In the genomic region with DNA sequence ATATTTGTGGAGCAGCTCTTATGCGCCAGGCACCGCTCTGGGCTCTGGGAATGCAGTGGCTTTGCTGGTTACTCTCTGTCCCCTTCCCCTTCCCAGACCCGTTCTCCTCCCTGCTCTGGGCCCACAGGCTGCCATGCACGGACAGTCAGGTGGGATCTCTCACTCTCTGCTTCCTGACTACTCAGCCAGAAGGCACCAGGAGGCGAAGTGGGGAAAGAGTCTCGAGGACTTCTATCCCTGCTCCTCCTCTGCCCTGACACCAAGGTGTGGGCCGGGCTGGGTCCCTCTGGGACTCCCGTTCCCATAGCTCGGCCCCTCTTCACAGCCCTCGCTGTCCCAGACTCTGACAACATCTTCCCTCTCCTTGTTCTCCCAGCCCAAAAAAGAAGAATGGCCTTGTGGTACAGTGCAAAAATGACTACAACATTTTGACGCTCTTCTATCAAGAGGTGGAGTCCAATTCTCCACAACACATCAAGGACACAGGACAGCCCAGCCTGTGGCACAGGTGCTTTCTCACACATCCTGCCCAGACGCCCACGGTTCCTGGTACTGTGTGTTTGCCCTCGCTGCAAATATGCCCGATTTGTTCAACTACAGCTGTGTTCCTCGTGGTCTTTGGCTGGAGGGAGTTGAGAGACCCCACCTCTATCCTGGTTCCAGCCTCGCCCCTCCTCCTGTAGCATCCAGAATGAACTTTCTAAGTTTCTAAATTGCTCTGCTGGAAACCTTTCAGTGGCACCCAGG, we compare ENCODE assay signal across 10 cellular contexts. TPM values are rescaled to one million over a fixed set of nuclear protein-coding genes. Genes with fewer than 3 reads are reported as not detected.
A peak's percentile ranks its signal among the peaks of the same experiment; 100 is the strongest.
DNase-seq lines count a peak whose midpoint lies in the region; ATAC-seq and TF ChIP-seq lines count a peak whose summit lies in the region.
"Had no signal": no experiment of that assay in that cellular context is flagged by ENCODE, and none has a peak within 500 bp of the region (broad histone marks: within the 10 kb centered on the region; RNA-seq: fewer than 3 reads in every experiment).

No MANE protein-coding gene starts in this region.

- H3K9me3 Mint-ChIP-seq in T-helper 2 cell treated with Interferon-gamma antibody and Interleukin-4, amounts not matched to agents 5 μg/mL and 100 μg/mL, for 36 hours: no peaks in the 10 kb centered on the region
- H3K9me3 Mint-ChIP-seq in activated naive CD8-positive, alpha-beta T cell treated with anti-CD3 and anti-CD28 coated beads for 36 hours: peaks cover 10% of the 10 kb centered on the region

- H3K36me3 Mint-ChIP-seq in T-helper 2 cell treated with Interferon-gamma antibody and Interleukin-4, amounts not matched to agents 5 μg/mL and 100 μg/mL, for 36 hours (ENCODE audit: low read depth): peaks cover 1% of the 10 kb centered on the region
- H3K36me3 Mint-ChIP-seq in activated naive CD8-positive, alpha-beta T cell treated with anti-CD3 and anti-CD28 coated beads for 36 hours: peaks cover 16% of the 10 kb centered on the region

- H3K4me2 ChIP-seq in smooth muscle cell: no peak overlapping the region
- H3K4me2 ChIP-seq: PC-9 had no signal

- peak overlapping the region; percentile 85 for H3K27ac Mint-ChIP-seq in T-helper 2 cell treated with Interferon-gamma antibody and Interleukin-4, amounts not matched to agents 5 μg/mL and 100 μg/mL, for 36 hours
- peak overlapping the region; percentile 88 for H3K27ac Mint-ChIP-seq in activated naive CD8-positive, alpha-beta T cell treated with anti-CD3 and anti-CD28 coated beads for 36 hours

- peaks cover 58% of the 10 kb centered on the region for H3K4me1 Mint-ChIP-seq in T-helper 2 cell treated with Interferon-gamma antibody and Interleukin-4, amounts not matched to agents 5 μg/mL and 100 μg/mL, for 36 hours (ENCODE audit: low read depth)
- peaks cover 87% of the 10 kb centered on the region for H3K4me1 Mint-ChIP-seq in activated naive CD8-positive, alpha-beta T cell treated with anti-CD3 and anti-CD28 coated beads for 36 hours

- H3K27ac ChIP-seq in sigmoid colon (no peak overlapping the region), smooth muscle cell (ENCODE audit: low read depth) (no peak overlapping the region), suprapubic skin (no peak overlapping the region), gastrocnemius medialis (no peak overlapping the region), tibial nerve (no peak overlapping the region)
- H3K27ac ChIP-seq: PC-9 had no signal

- intact Hi-C loops in sigmoid colon (cut with DNase I): no loop called here
- intact Hi-C loops in gastrocnemius medialis (cut with DNase I; ENCODE audit: low total_unique reads): no loop called here

- H3K4me3 ChIP-seq in sigmoid colon (no peak overlapping the region), smooth muscle cell (no peak overlapping the region), suprapubic skin (no peak overlapping the region), gastrocnemius medialis (no peak overlapping the region), tibial nerve (no peak overlapping the region)
- H3K4me3 ChIP-seq: PC-9 had no signal

- no peaks in the 10 kb centered on the region for H3F3A ChIP-seq in smooth muscle cell (ENCODE audit: low read depth)

- H4K20me1 ChIP-seq in smooth muscle cell (ENCODE audit: low read depth): no peaks in the 10 kb centered on the region

- H3K4me1 ChIP-seq in sigmoid colon: no peaks in the 10 kb centered on the region
- H3K4me1 ChIP-seq in smooth muscle cell (ENCODE audit: low read depth): no peaks in the 10 kb centered on the region
- H3K4me1 ChIP-seq in suprapubic skin: no peaks in the 10 kb centered on the region
- no peaks in the 10 kb centered on the region for H3K4me1 ChIP-seq in gastrocnemius medialis
- H3K4me1 ChIP-seq in tibial nerve: peaks cover 0 to 22% (median 4%) of the 10 kb centered on the region in 4 donors

- H3K36me3 ChIP-seq in sigmoid colon (no peaks in the 10 kb centered on the region), smooth muscle cell (ENCODE audit: low read depth) (no peaks in the 10 kb centered on the region), suprapubic skin (no peaks in the 10 kb centered on the region), gastrocnemius medialis (no peaks in the 10 kb centered on the region), tibial nerve (no peaks in the 10 kb centered on the region)

- no peak for ATAC-seq in gastrocnemius medialis

- in situ Hi-C loops in gastrocnemius medialis (cut with MboI; ENCODE audit: low sequenced_read_pairs in 4 of 4): no loop called here

- DNase-seq in GM10248 (ENCODE audit: extremely low spot score): peak; percentile 38
- no peak for DNase-seq in T-helper 2 cell treated with Interferon-gamma antibody and Interleukin-4, amounts not matched to agents 5 μg/mL and 100 μg/mL, for 36 hours (ENCODE audit: low spot score)
- DNase-seq in activated naive CD8-positive, alpha-beta T cell treated with anti-CD3 and anti-CD28 coated beads for 36 hours: peak; percentile 59
- peak; percentile 45 for DNase-seq in sigmoid colon
- no peak for DNase-seq in smooth muscle cell (lab: John Stamatoyannopoulos, UW; ENCODE audit: unreplicated experiment)
- no peak for DNase-seq in suprapubic skin (ENCODE audit: low spot score in 2 of 2)
- DNase-seq in gastrocnemius medialis: no peak
- DNase-seq in tibial nerve (ENCODE audit: low spot score in 2 of 2): no peak
- DNase-seq: PC-9 had no signal

- no peak for TF ChIP-seq CTCF in GM10248 (IDR thresholded peaks at IDR 0.05; ENCODE audit: control extremely low read depth, extremely low read depth, low read depth, missing control alignments)
- no peak for TF ChIP-seq CTCF in sigmoid colon (IDR thresholded peaks at IDR 0.05)
- TF ChIP-seq CTCF in smooth muscle cell (IDR thresholded peaks at IDR 0.05; ENCODE audit: borderline replicate concordance, insufficient read depth, poor library complexity, severe bottlenecking): no peak
- TF ChIP-seq CTCF in suprapubic skin (IDR thresholded peaks at IDR 0.05): no peak
- no peak for TF ChIP-seq CTCF in gastrocnemius medialis (IDR thresholded peaks at IDR 0.05 in 4 of 5, conservative IDR thresholded peaks at IDR 0.05 in 1 of 5)
- no peak for TF ChIP-seq CTCF in tibial nerve (IDR thresholded peaks at IDR 0.05)

- TF ChIP-seq POLR2A in sigmoid colon (IDR thresholded peaks at IDR 0.05): no peak
- TF ChIP-seq POLR2A in suprapubic skin (IDR thresholded peaks at IDR 0.05): no peak
- no peak for TF ChIP-seq POLR2A in gastrocnemius medialis (IDR thresholded peaks at IDR 0.05)
- TF ChIP-seq POLR2A in tibial nerve (IDR thresholded peaks at IDR 0.05): no peak

- no peak for TF ChIP-seq EP300 in sigmoid colon (IDR thresholded peaks at IDR 0.05)
- TF ChIP-seq EP300 in suprapubic skin (IDR thresholded peaks at IDR 0.05): no peak
- no peak for TF ChIP-seq EP300 in tibial nerve (IDR thresholded peaks at IDR 0.05)

- POLR2A ChIA-PET in GM10248 (lab: Yijun Ruan, JAX): interaction anchor here (0.7 to 4.5 kb wide), 4 partner anchors 13 to 21 kb away, joined by 3 to 37 read pairs (median 14); a partner anchor contains a TSS

- CTCF ChIA-PET in GM10248 (lab: Yijun Ruan, JAX): interaction anchor here (1.1 to 24.9 kb wide), 3 partner anchors 14 to 44 kb away, joined by 3 to 658 read pairs (median 56); a partner anchor contains a TSS

- H3K9me3 ChIP-seq in sigmoid colon (no peaks in the 10 kb centered on the region), smooth muscle cell (replicated peaks; ENCODE audit: low read depth) (no peaks in the 10 kb centered on the region), suprapubic skin (no peaks in the 10 kb centered on the region), gastrocnemius medialis (no peaks in the 10 kb centered on the region), tibial nerve (peaks cover 0 to 6% (median 0%) of the 10 kb centered on the region in 4 donors)

- H3K4me3 Mint-ChIP-seq in T-helper 2 cell treated with Interferon-gamma antibody and Interleukin-4, amounts not matched to agents 5 μg/mL and 100 μg/mL, for 36 hours: peak overlapping the region; percentile 47
- H3K4me3 Mint-ChIP-seq in activated naive CD8-positive, alpha-beta T cell treated with anti-CD3 and anti-CD28 coated beads for 36 hours: peak overlapping the region; percentile 52

- H3K27me3 ChIP-seq in sigmoid colon (peaks cover 0 to 7% (median 0%) of the 10 kb centered on the region in 3 donors), smooth muscle cell (ENCODE audit: low read depth) (no peaks in the 10 kb centered on the region), suprapubic skin (peaks cover 3% of the 10 kb centered on the region), gastrocnemius medialis (peaks cover 0 to 4% (median 0%) of the 10 kb centered on the region in 3 donors), tibial nerve (no peaks in the 10 kb centered on the region)

- no peaks in the 10 kb centered on the region for H3K27me3 Mint-ChIP-seq in T-helper 2 cell treated with Interferon-gamma antibody and Interleukin-4, amounts not matched to agents 5 μg/mL and 100 μg/mL, for 36 hours (ENCODE audit: low read depth)
- no peaks in the 10 kb centered on the region for H3K27me3 Mint-ChIP-seq in activated naive CD8-positive, alpha-beta T cell treated with anti-CD3 and anti-CD28 coated beads for 36 hours

- WGBS in sigmoid colon, 2 donors: 76 to 87% methylated on average over 17 of the region's 17 CpGs
- 86% methylated on average over 17 of the region's 17 CpGs for WGBS in smooth muscle cell (ENCODE audit: low lambda C conversion rate)
- 83% methylated on average over 16 of the region's 17 CpGs for WGBS in suprapubic skin
- 82 to 86% methylated on average over 17 of the region's 17 CpGs for WGBS in tibial nerve, 2 donors

- no peak overlapping the region for H3K9ac ChIP-seq in smooth muscle cell (ENCODE audit: low read depth)

- H3K79me2 ChIP-seq in smooth muscle cell (ENCODE audit: low read depth): no peaks in the 10 kb centered on the region

- H2AFZ ChIP-seq in smooth muscle cell (ENCODE audit: low read depth): no peak overlapping the region
- H2AFZ ChIP-seq: PC-9 had no signal

RNA-seq across cellular contexts. Expression of a gene that starts 14.0 kb away (rescaled TPM):
- total RNA-seq in activated naive CD8-positive, alpha-beta T cell treated with anti-CD3 and anti-CD28 coated beads for 36 hours: 100 to 1,000 TPM; 274 to 279 TPM
- total RNA-seq in sigmoid colon: 1 to 10 TPM in 3 of 4 donors, not detected in 1; 2.5 to 6.7 (median 3.0) TPM
- 10 to 100 TPM in 1 of 3 donors, 1 to 10 TPM in 2; 1.2 to 17.4 (median 1.2) TPM for polyA plus RNA-seq in sigmoid colon
- 48.7 and 55.3 TPM in 2 replicates for total RNA-seq in smooth muscle cell
- 89.3 and 111 TPM in 2 replicates for polyA plus RNA-seq in smooth muscle cell
- 100 to 1,000 TPM in 1 of 4 donors, 10 to 100 TPM in 3; 26.0 to 124 (median 74.1) TPM for total RNA-seq in suprapubic skin
- 1 to 10 TPM; 1.6 to 4.0 (median 2.9) TPM for total RNA-seq in gastrocnemius medialis
- 10 to 100 TPM; 14.0 to 21.1 (median 15.6) TPM for total RNA-seq in tibial nerve

RNA-seq across cellular contexts. Expression of a gene that starts 21.0 kb away (rescaled TPM):
- 10 to 100 TPM; 22.1 to 23.3 TPM for total RNA-seq in activated naive CD8-positive, alpha-beta T cell treated with anti-CD3 and anti-CD28 coated beads for 36 hours
- total RNA-seq in sigmoid colon (not detected), smooth muscle cell (0.40 TPM in 1 of 2 replicates, not detected in the other), suprapubic skin (1 to 10 TPM in 1 of 4 donors, under 1 TPM in 1, not detected in 2; 0.87 to 1.7 TPM), gastrocnemius medialis (not detected), tibial nerve (under 1 TPM in 1 of 4 donors, not detected in 3; 0.60 TPM)
- polyA plus RNA-seq in sigmoid colon (under 1 TPM in 1 of 3 donors, not detected in 2; 0.36 TPM), smooth muscle cell (0.50 TPM in 1 of 2 replicates, not detected in the other)
- total RNA-seq: mucosa of gallbladder, PC-9 had no signal

RNA-seq across cellular contexts. Expression of a gene that starts 42.9 kb away (rescaled TPM):
- total RNA-seq in activated naive CD8-positive, alpha-beta T cell treated with anti-CD3 and anti-CD28 coated beads for 36 hours: under 1 TPM; 0.29 to 0.30 TPM
- 1 to 10 TPM in 2 of 4 donors, under 1 TPM in 2; 0.49 to 1.4 (median 0.83) TPM for total RNA-seq in sigmoid colon
- under 1 TPM in 2 of 3 donors, not detected in 1; under 0.01 to 0.54 TPM for polyA plus RNA-seq in sigmoid colon
- total RNA-seq in smooth muscle cell: 0.04 and 1.2 TPM in 2 replicates
- 0.06 TPM in 1 of 2 replicates, not detected in the other for polyA plus RNA-seq in smooth muscle cell
- 1 to 10 TPM in 2 of 4 donors, under 1 TPM in 2; 0.93 to 3.6 (median 1.2) TPM for total RNA-seq in suprapubic skin
- total RNA-seq in gastrocnemius medialis: 1 to 10 TPM; 2.4 to 5.6 (median 3.6) TPM
- total RNA-seq in tibial nerve: 1 to 10 TPM; 2.1 to 5.0 (median 4.7) TPM

RNA-seq across cellular contexts. Expression of a gene that starts 49.4 kb away (rescaled TPM):
- total RNA-seq in activated naive CD8-positive, alpha-beta T cell treated with anti-CD3 and anti-CD28 coated beads for 36 hours: 100 to 1,000 TPM; 229 to 231 TPM
- total RNA-seq in sigmoid colon (10 to 100 TPM; 50.4 to 88.5 (median 73.1) TPM), smooth muscle cell (62.3 and 65.8 TPM in 2 replicates), suprapubic skin (10 to 100 TPM; 69.4 to 92.4 (median 76.8) TPM), gastrocnemius medialis (100 to 1,000 TPM; 237 to 512 (median 313) TPM), tibial nerve (100 to 1,000 TPM in 1 of 4 donors, 10 to 100 TPM in 3; 77.3 to 111 (median 85.0) TPM)
- polyA plus RNA-seq in sigmoid colon (10 to 100 TPM; 39.6 to 74.6 (median 40.5) TPM), smooth muscle cell (51.0 and 64.4 TPM in 2 replicates)

Comparison
In these comparisons a context has a peak if more than half of its experiments do, and no peak if none do; other contexts are left out.
1. DNase-seq: peak in GM10248 (single experiment), activated naive CD8-positive, alpha-beta T cell treated with anti-CD3 and anti-CD28 coated beads for 36 hours (single experiment) and sigmoid colon (single experiment); none in T-helper 2 cell treated with Interferon-gamma antibody and Interleukin-4, amounts not matched to agents 5 μg/mL and 100 μg/mL, for 36 hours (single experiment), smooth muscle cell (single experiment), suprapubic skin (0 of 2), gastrocnemius medialis (0 of 2) and tibial nerve (0 of 2).
2. RNA of a gene that starts 21.0 kb away (total RNA-seq): 22.1 to 23.3 TPM in activated naive CD8-positive, alpha-beta T cell treated with anti-CD3 and anti-CD28 coated beads for 36 hours; 0.87 to 1.7 TPM in suprapubic skin, 0.40 TPM in smooth muscle cell, not detected in sigmoid colon, not detected in gastrocnemius medialis and 0.60 TPM in tibial nerve; every median in the first group is over 4 times any median in the second.